In genomic region chr22:20857838-20858614, GRCh38 we compare ENCODE assay signal across 8 cellular contexts. TPM values are rescaled to one million over a fixed set of nuclear protein-coding genes. Genes with fewer than 3 reads are reported as not detected.
DNase-seq lines count a peak whose midpoint lies in the region; ATAC-seq and TF ChIP-seq lines count a peak whose summit lies in the region.

No MANE protein-coding gene starts in this region.

- H4K20me1 ChIP-seq in MM.1S (ENCODE audit: insufficient read depth, low read length) = peaks cover 10% of the 10 kb centered on the region

- TF ChIP-seq POLR2A in ovary (IDR thresholded peaks at IDR 0.05) = no peak

- H3K9me2 ChIP-seq in MM.1S (replicated peaks; ENCODE audit: insufficient read depth, low read length) = no peaks in the 10 kb centered on the region

- peak overlapping the region; percentile 91 for H3K4me3 ChIP-seq in MM.1S (ENCODE audit: low read length)
- H3K4me3 ChIP-seq in ovary = peak overlapping the region; percentile 88
- peak overlapping the region; percentile 71 for H3K4me3 ChIP-seq in thymus (ENCODE audit: low read length)

- no peaks in the 10 kb centered on the region for H3K9me3 ChIP-seq in MM.1S (replicated peaks; ENCODE audit: insufficient read depth, low read length)
- no peaks in the 10 kb centered on the region for H3K9me3 ChIP-seq in ovary
- H3K9me3 ChIP-seq in thymus (ENCODE audit: control insufficient read depth) = no peaks in the 10 kb centered on the region

- H3K9ac ChIP-seq in MM.1S (ENCODE audit: low read length) = peak overlapping the region; percentile 89

- peaks cover 4% of the 10 kb centered on the region for H3K36me3 Mint-ChIP-seq in activated naive CD8-positive, alpha-beta T cell treated with anti-CD3 and anti-CD28 coated beads for 36 hours

- H3F3A ChIP-seq in MM.1S (ENCODE audit: insufficient read depth, low read length) = no peaks in the 10 kb centered on the region; the same call in 1 of the 2 replicates

- DNase-seq in GF-D8 (lab: John Stamatoyannopoulos, UW) (peak; percentile 40), HCEC 1CT (peak; percentile 72), MM.1S (peak; percentile 82), SKM-1 (lab: John Stamatoyannopoulos, UW; ENCODE audit: unreplicated experiment) (peak; percentile 73), Right ventricle myocardium superior (peak; percentile 93), ovary (peak; percentile 88 to 91 (median 90))
- peak; percentile 86 for DNase-seq in activated naive CD8-positive, alpha-beta T cell treated with anti-CD3 and anti-CD28 coated beads for 36 hours

- H3K4me1 ChIP-seq in MM.1S (ENCODE audit: low read length) = peaks cover 16% of the 10 kb centered on the region
- peaks cover 6% of the 10 kb centered on the region for H3K4me1 ChIP-seq in ovary (ENCODE audit: insufficient read depth)
- H3K4me1 ChIP-seq in thymus (ENCODE audit: control insufficient read depth, insufficient read depth, low read length) = peaks cover 27% of the 10 kb centered on the region

- H2AFZ ChIP-seq in MM.1S (ENCODE audit: low read length) = peak overlapping the region; percentile 87

- peak overlapping the region; percentile 96 for H3K4me2 ChIP-seq in MM.1S (ENCODE audit: low read depth, low read length)

- ATAC-seq in Right ventricle myocardium superior (ENCODE audit: poor library complexity) = peak; percentile 74

- H3K79me2 ChIP-seq in MM.1S (ENCODE audit: low read length) = peaks cover 83% of the 10 kb centered on the region

- peak overlapping the region; percentile 27 for H3K27ac Mint-ChIP-seq in activated naive CD8-positive, alpha-beta T cell treated with anti-CD3 and anti-CD28 coated beads for 36 hours

- H3K27me3 ChIP-seq in MM.1S (replicated peaks; ENCODE audit: insufficient read depth, low read length) (no peaks in the 10 kb centered on the region), ovary (no peaks in the 10 kb centered on the region), thymus (ENCODE audit: control insufficient read depth, insufficient read depth) (no peaks in the 10 kb centered on the region)

- H3K27me3 Mint-ChIP-seq in activated naive CD8-positive, alpha-beta T cell treated with anti-CD3 and anti-CD28 coated beads for 36 hours = no peaks in the 10 kb centered on the region

- peaks cover 41% of the 10 kb centered on the region for H3K4me1 Mint-ChIP-seq in activated naive CD8-positive, alpha-beta T cell treated with anti-CD3 and anti-CD28 coated beads for 36 hours

- H3K36me3 ChIP-seq in MM.1S (replicated peaks; ENCODE audit: insufficient read depth, low read length) = no peaks in the 10 kb centered on the region
- H3K36me3 ChIP-seq in ovary = no peaks in the 10 kb centered on the region
- H3K36me3 ChIP-seq in thymus (ENCODE audit: control insufficient read depth, insufficient read depth) = peaks cover 8% of the 10 kb centered on the region

- 0 to 2% (median 1%) methylated on average over 28 to 38 of the region's 38 CpGs for WGBS in ovary, 3 donors
- WGBS in thymus = under 1% methylated on average over 38 of the region's 38 CpGs

- TF ChIP-seq CTCF in MM.1S (IDR thresholded peaks at IDR 0.05; ENCODE audit: low read length) = no peak
- no peak for TF ChIP-seq CTCF in ovary (IDR thresholded peaks at IDR 0.05)

- no peak for TF ChIP-seq EP300 in ovary (IDR thresholded peaks at IDR 0.05)

- intact Hi-C loops in Right ventricle myocardium superior (cut with DNase I) = no loop called here
- intact Hi-C loops in ovary (cut with DNase I) = loop anchor here in 1 of 4 donors (10.0 kb wide), 1 partner anchor 93 kb away; no protein-coding TSS in a partner anchor

- H3K4me3 Mint-ChIP-seq in activated naive CD8-positive, alpha-beta T cell treated with anti-CD3 and anti-CD28 coated beads for 36 hours = peak overlapping the region; percentile 87

- peak overlapping the region; percentile 70; the same call in 1 of the 2 replicates for H3K27ac ChIP-seq in MM.1S (ENCODE audit: low read length)
- H3K27ac ChIP-seq in ovary = peak overlapping the region; percentile 86 to 91
- peak overlapping the region; percentile 88 for H3K27ac ChIP-seq in thymus (ENCODE audit: low read depth)

- H3K9me3 Mint-ChIP-seq in activated naive CD8-positive, alpha-beta T cell treated with anti-CD3 and anti-CD28 coated beads for 36 hours = no peaks in the 10 kb centered on the region

RNA-seq across cellular contexts. Expression of gene PI4KA, which starts 0.6 kb away (rescaled TPM):
- total RNA-seq in activated naive CD8-positive, alpha-beta T cell treated with anti-CD3 and anti-CD28 coated beads for 36 hours = 10 to 100 TPM; 49.3 to 51.3 TPM
- total RNA-seq in Right ventricle myocardium superior (38.4 TPM), ovary (10 to 100 TPM; 50.0 to 97.6 (median 66.7) TPM)
- polyA plus RNA-seq in ovary (10 to 100 TPM; 30.6 to 36.9 TPM), thymus (64.0 TPM)

RNA-seq across cellular contexts. Expression of gene SNAP29, which starts 0.8 kb away (rescaled TPM):
- total RNA-seq in activated naive CD8-positive, alpha-beta T cell treated with anti-CD3 and anti-CD28 coated beads for 36 hours = 10 to 100 TPM; 21.5 to 22.1 TPM
- total RNA-seq in Right ventricle myocardium superior (22.3 TPM), ovary (10 to 100 TPM; 12.1 to 25.1 (median 22.9) TPM)
- polyA plus RNA-seq in ovary (10 to 100 TPM; 12.0 to 58.6 TPM), thymus (19.2 TPM)

RNA-seq across cellular contexts. Expression of gene CRKL, which starts 59.2 kb away (rescaled TPM):
- 10 to 100 TPM; 82.1 to 82.2 TPM for total RNA-seq in activated naive CD8-positive, alpha-beta T cell treated with anti-CD3 and anti-CD28 coated beads for 36 hours
- total RNA-seq in Right ventricle myocardium superior = 50.1 TPM
- total RNA-seq in ovary = 10 to 100 TPM; 42.8 to 71.5 (median 58.0) TPM
- 10 to 100 TPM; 22.7 to 51.5 TPM for polyA plus RNA-seq in ovary
- polyA plus RNA-seq in thymus = 21.9 TPM

Comparison
In these comparisons a context has a peak if more than half of its experiments do, and no peak if none do; other contexts are left out.
1. Peak in every context shown above with its lines: DNase-seq, ATAC-seq, H3K4me3 ChIP-seq and H3K27ac ChIP-seq.
2. DNase-seq: peak in every context shown above with its lines; median percentile 93 in Right ventricle myocardium superior; 90 in ovary; 86 in activated naive CD8-positive, alpha-beta T cell treated with anti-CD3 and anti-CD28 coated beads for 36 hours; 82 in MM.1S; 73 in SKM-1; 72 in HCEC 1CT; 40 in GF-D8.